21 cellular contexts compared by ENCODE assay signal in the genomic region with DNA sequence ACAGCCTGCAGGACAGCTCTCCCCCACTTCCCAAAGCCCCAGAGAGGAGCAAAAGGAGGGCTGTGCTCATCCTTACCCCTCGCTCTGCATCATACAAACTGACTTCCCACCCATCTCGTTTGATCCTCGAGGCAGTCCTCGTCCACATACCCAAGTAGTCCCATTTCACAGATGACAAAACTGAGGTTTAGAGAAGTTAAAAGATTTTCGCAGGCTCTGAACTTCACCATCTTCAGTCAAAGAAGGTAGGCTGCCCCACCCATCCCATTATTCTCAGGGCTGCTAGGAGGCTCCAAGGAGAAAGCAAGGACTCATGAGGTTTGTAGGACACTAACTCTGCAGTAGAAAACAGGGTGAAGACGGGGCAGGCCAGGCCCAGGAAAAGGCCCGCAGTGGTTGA.
"Had no signal": no experiment of that assay in that cellular context is flagged by ENCODE, and none has a peak within 500 bp of the region (broad histone marks: within the 10 kb centered on the region; RNA-seq: fewer than 3 reads in every experiment).

No MANE protein-coding gene starts in this region.

- H3K27ac Mint-ChIP-seq: activated T-cell treated with anti-CD3 and anti-CD28 coated beads, Interleukin-2, amount 50 U/mL, for 72 hours; mesothelial cell of epicardium; nephron had no signal

- FAIRE-seq: astrocyte, small intestine, urothelium cell line had no signal

- H3K27ac ChIP-seq: colonic mucosa, epithelial cell of prostate, gastroesophageal sphincter, left ventricle myocardium inferior, transverse colon had no signal

- H3K4me1 ChIP-seq: colonic mucosa had no signal

- H3K27me3 ChIP-seq: colonic mucosa, gastroesophageal sphincter had no signal

- DNase-seq: activated CD4-positive, alpha-beta T cell treated with anti-CD3 and anti-CD28 coated beads for 4 hours; activated CD4-positive, alpha-beta T cell treated with anti-CD3 and anti-CD28 coated beads, Interleukin-2, amount 50 U/mL, for 48 hours; activated CD4-positive, CD25-positive, alpha-beta regulatory T cell; activated gamma-delta T cell treated with Interleukin-2 at 50 U/mL for 16 hours; activated T-cell treated with anti-CD3 and anti-CD28 coated beads, Interleukin-2, amount 50 U/mL, for 72 hours; colonic mucosa; hypothalamus; left ventricle myocardium inferior; stimulated activated CD4-positive, alpha-beta T cell treated with anti-CD3 and anti-CD28 coated beads, Interleukin-2, amount 100 ng/mL, for 24 hours; T-helper 1 cell; T1000; transverse colon had no signal

- ATAC-seq: activated naive CD4-positive, alpha-beta T cell treated with anti-CD3 and anti-CD28 coated beads, Interleukin-2, amount 50 U/mL, for 72 hours; activated T-cell treated with anti-CD3 and anti-CD28 coated beads, Interleukin-2, amount 50 U/mL, for 72 hours; gastroesophageal sphincter had no signal

- H3K4me3 Mint-ChIP-seq: mesothelial cell of epicardium, nephron had no signal

- H3K36me3 Mint-ChIP-seq: activated naive CD4-positive, alpha-beta T cell treated with anti-CD3 and anti-CD28 coated beads, Interleukin-2, amount 50 U/mL, for 72 hours; mesothelial cell of epicardium; stimulated activated memory B cell treated with anti-CD40 and anti-IgM and Interleukin-4, amounts not matched to agents 10 μg/mL and 1 μg/mL and 100 μg/mL, for 72 hours had no signal

- H3K9me3 ChIP-seq: colonic mucosa, gastroesophageal sphincter, left ventricle myocardium inferior, transverse colon had no signal

- H3K9me3 Mint-ChIP-seq: activated naive CD4-positive, alpha-beta T cell treated with anti-CD3 and anti-CD28 coated beads, Interleukin-2, amount 50 U/mL, for 72 hours; activated T-cell treated with anti-CD3 and anti-CD28 coated beads, Interleukin-2, amount 50 U/mL, for 72 hours; mesothelial cell of epicardium; nephron; stimulated activated memory B cell treated with anti-CD40 and anti-IgM and Interleukin-4, amounts not matched to agents 10 μg/mL and 1 μg/mL and 100 μg/mL, for 72 hours had no signal

- H3K4me3 ChIP-seq: colonic mucosa had no signal

- H3K36me3 ChIP-seq: colonic mucosa, gastroesophageal sphincter, left ventricle myocardium inferior, transverse colon had no signal
